In the genomic region with DNA sequence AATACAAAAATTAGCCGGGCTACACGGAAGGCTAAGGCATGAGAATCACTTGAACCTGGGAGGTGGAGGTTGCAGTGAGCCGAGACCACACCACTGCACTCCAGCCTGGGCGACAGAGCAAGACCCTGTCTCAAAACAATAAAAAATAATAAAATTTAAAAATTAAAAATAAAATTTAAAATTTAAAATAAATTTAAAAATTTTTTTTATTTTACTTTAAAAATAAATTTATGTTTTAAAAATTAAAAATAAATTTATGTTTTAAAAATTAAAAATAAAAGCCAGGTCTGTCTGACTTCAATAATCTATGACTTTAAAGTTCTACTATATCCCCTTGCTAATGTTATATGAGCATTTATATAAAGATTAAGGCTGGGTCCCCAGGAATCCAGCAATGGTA, we compare ENCODE assay signal across 34 cellular contexts.
A peak's percentile ranks its signal among the peaks of the same experiment; 100 is the strongest.
DNase-seq lines count a peak whose midpoint lies in the region; ATAC-seq, FAIRE-seq and TF ChIP-seq lines count a peak whose summit lies in the region.
"Had no signal": no experiment of that assay in that cellular context is flagged by ENCODE, and none has a peak within 500 bp of the region (broad histone marks: within the 10 kb centered on the region; RNA-seq: fewer than 3 reads in every experiment).

No MANE protein-coding gene starts in this region.

- no peaks in the 10 kb centered on the region for H3K27me3 ChIP-seq in GM23338 (ENCODE audit: insufficient read depth)
- no peaks in the 10 kb centered on the region for H3K27me3 ChIP-seq in OCI-LY3 (ENCODE audit: low read depth, low read length)
- H3K27me3 ChIP-seq in pancreas: no peaks in the 10 kb centered on the region
- H3K27me3 ChIP-seq: brain microvascular endothelial cell, sigmoid colon, SJCRH30 had no signal

- FAIRE-seq in pancreas (lab: Jason Lieb, UNC): no peak

- H3K79me2 ChIP-seq in GM23338 (replicated peaks; ENCODE audit: insufficient read depth) (no peaks in the 10 kb centered on the region), OCI-LY3 (ENCODE audit: low read length) (peaks cover 11% of the 10 kb centered on the region; the same call in 1 of the 2 replicates)

- ATAC-seq in GM23338 (no peak), pancreas (no peak), HG02840 (IDR thresholded peaks at IDR 0.05; ENCODE audit: low FRiP score, unreplicated experiment) (no peak)
- ATAC-seq: activated CD8-positive, alpha-beta memory T cell treated with anti-CD3 and anti-CD28 coated beads, Interleukin-2, amount 10 ng/mL, durations not matched to agents 7 days and 5 days; left lobe of liver had no signal

- H3K9me3 ChIP-seq in OCI-LY3 (ENCODE audit: insufficient read depth, low read length): no peaks in the 10 kb centered on the region
- no peaks in the 10 kb centered on the region for H3K9me3 ChIP-seq in pancreas
- H3K9me3 ChIP-seq: Caco-2, sigmoid colon, SJCRH30 had no signal

- H3K4me1 ChIP-seq in GM23338 (ENCODE audit: insufficient read depth): peaks cover 10% of the 10 kb centered on the region
- peaks cover 83% of the 10 kb centered on the region for H3K4me1 ChIP-seq in OCI-LY3 (ENCODE audit: low read length)
- peaks cover 0 to 20% (median 8%) of the 10 kb centered on the region in 3 donors for H3K4me1 ChIP-seq in pancreas
- H3K4me1 ChIP-seq: Caco-2, SJCRH30 had no signal

- H4K20me1 ChIP-seq in GM23338 (replicated peaks; ENCODE audit: insufficient read depth) (no peaks in the 10 kb centered on the region), OCI-LY3 (ENCODE audit: insufficient read depth, low read length) (no peaks in the 10 kb centered on the region)

- H3K4me2 ChIP-seq in GM23338 (peak overlapping the region; percentile 40), OCI-LY3 (ENCODE audit: low read length) (peak overlapping the region; percentile 82)

- H3K9me2 ChIP-seq in GM23338 (ENCODE audit: insufficient read depth): no peaks in the 10 kb centered on the region

- no peaks in the 10 kb centered on the region for H3K9me3 Mint-ChIP-seq in GM23338
- H3K9me3 Mint-ChIP-seq in endothelial cell (ENCODE audit: unreplicated experiment): no peaks in the 10 kb centered on the region
- H3K9me3 Mint-ChIP-seq: activated CD4-positive, alpha-beta T cell treated with anti-CD3 and anti-CD28 coated beads, Interleukin-2, amount 10 ng/mL, durations not matched to agents 7 days and 5 days; activated naive CD4-positive, alpha-beta T cell treated with anti-CD3 and anti-CD28 coated beads for 36 hours; memory B cell; type B pancreatic cell had no signal

- 96 to 98% methylated on average over 4 of the region's 4 CpGs for WGBS in pancreas, 2 donors

- H3K4me3 ChIP-seq in GM23338: 0 out of 2 replicates have a peak overlapping the region, but pooled peaks have one; percentile 12
- peak overlapping the region; percentile 56 for H3K4me3 ChIP-seq in OCI-LY3 (ENCODE audit: low read length)
- no peak overlapping the region for H3K4me3 ChIP-seq in pancreas
- H3K4me3 ChIP-seq: sigmoid colon, SJCRH30 had no signal

- no peak for TF ChIP-seq CTCF in GM23338 (conservative IDR thresholded peaks at IDR 0.05; ENCODE audit: low read depth in 2 of 2)
- no peak for TF ChIP-seq CTCF in OCI-LY3 (IDR thresholded peaks at IDR 0.05; ENCODE audit: low read depth, low read length)
- no peak for TF ChIP-seq CTCF in endothelial cell (IDR thresholded peaks at IDR 0.05; ENCODE audit: unreplicated experiment)
- TF ChIP-seq CTCF in pancreas (IDR thresholded peaks at IDR 0.05): no peak

- H2AFZ ChIP-seq in GM23338: no peak overlapping the region
- no peak overlapping the region for H2AFZ ChIP-seq in OCI-LY3 (ENCODE audit: low read depth, low read length)

- H3K4me3 Mint-ChIP-seq in GM23338: no peak overlapping the region
- H3K4me3 Mint-ChIP-seq in endothelial cell (ENCODE audit: unreplicated experiment): no peak overlapping the region
- H3K4me3 Mint-ChIP-seq: activated CD4-positive, alpha-beta T cell treated with anti-CD3 and anti-CD28 coated beads, Interleukin-2, amount 10 ng/mL, durations not matched to agents 7 days and 5 days; activated CD8-positive, alpha-beta memory T cell treated with anti-CD3 and anti-CD28 coated beads, Interleukin-2, amount 10 ng/mL, durations not matched to agents 7 days and 5 days; activated naive CD4-positive, alpha-beta T cell treated with anti-CD3 and anti-CD28 coated beads for 36 hours; memory B cell; type B pancreatic cell had no signal

- H3K36me3 Mint-ChIP-seq in GM23338 (ENCODE audit: low read depth): peaks cover 13% of the 10 kb centered on the region; the same call in 2 of the 3 replicates
- H3K36me3 Mint-ChIP-seq in endothelial cell (ENCODE audit: low read depth, unreplicated experiment): peaks cover 9% of the 10 kb centered on the region

- H3K27me3 Mint-ChIP-seq in GM23338 (ENCODE audit: insufficient read depth, low read depth, poor library complexity) (peaks cover 6% of the 10 kb centered on the region), endothelial cell (ENCODE audit: unreplicated experiment) (peaks cover 6% of the 10 kb centered on the region)
- H3K27me3 Mint-ChIP-seq: activated CD4-positive, alpha-beta T cell treated with anti-CD3 and anti-CD28 coated beads, Interleukin-2, amount 10 ng/mL, durations not matched to agents 7 days and 5 days; activated CD8-positive, alpha-beta memory T cell treated with anti-CD3 and anti-CD28 coated beads, Interleukin-2, amount 10 ng/mL, durations not matched to agents 7 days and 5 days had no signal

- intact Hi-C loops in pancreas (cut with DNase I): no loop called here

- H3K27ac ChIP-seq in GM23338 (ENCODE audit: low read depth): peak overlapping the region; percentile 75; the same call in 1 of the 2 replicates
- peak overlapping the region; percentile 97 for H3K27ac ChIP-seq in OCI-LY3 (ENCODE audit: low read length)
- peak overlapping the region; percentile 13 to 35 (median 26) for H3K27ac ChIP-seq in pancreas
- H3K27ac ChIP-seq: brain microvascular endothelial cell, C4-2B, sigmoid colon, SJCRH30, WERI-Rb-1 had no signal

- DNase-seq in GM23338 (ENCODE audit: low spot score) (no peak), endothelial cell (ENCODE audit: low spot score) (no peak), pancreas (no peak), NOMO-1 treated with DMSO at 0.1 percent for 48 hours (lab: John Stamatoyannopoulos, UW; ENCODE audit: unreplicated experiment) (no peak)
- DNase-seq in stimulated activated CD8-positive, alpha-beta memory T cell treated with anti-CD3 and anti-CD28 coated beads, Interleukin-4, amount 100 ng/mL, for 48 hours: no peak
- DNase-seq: activated CD4-positive, alpha-beta T cell treated with anti-CD3 and anti-CD28 coated beads, Interleukin-2, amount 10 ng/mL, durations not matched to agents 7 days and 5 days; activated CD8-positive, alpha-beta memory T cell treated with anti-CD3 and anti-CD28 coated beads, Interleukin-2, amount 10 ng/mL, durations not matched to agents 7 days and 5 days; activated naive CD4-positive, alpha-beta T cell treated with anti-CD3 and anti-CD28 coated beads for 36 hours; amniotic stem cell; brain microvascular endothelial cell; Caco-2; cerebellar nuclear complex; DMS79; GF-D8; GOT3; hypothalamus; KBM-7; NCI-H1105 treated with DMSO at 0.1 percent for 48 hours; NCI-H187 treated with DMSO at 0.1 percent for 48 hours; NCI-H2171; occipital lobe; RPMI8226; SJCRH30; stimulated activated CD4-positive, alpha-beta T cell treated with anti-CD3 and anti-CD28 coated beads, Interleukin-12 subunit alpha, Interleukin-12 subunit beta, amount 100 ng/mL, for 4 hours; stimulated activated CD4-positive, alpha-beta T cell treated with anti-CD3 and anti-CD28 coated beads, Interleukin-2, amount 100 ng/mL, for 48 hours; SW 1271; WERI-Rb-1 had no signal

- H3K4me1 Mint-ChIP-seq in GM23338 (peaks cover 15% of the 10 kb centered on the region), endothelial cell (ENCODE audit: unreplicated experiment) (peaks cover 10% of the 10 kb centered on the region)

- 0 out of 2 replicates have a peak, but pooled peaks cover 3% of the 10 kb centered on the region for H3F3A ChIP-seq in GM23338 (replicated peaks; ENCODE audit: low read depth)

- H3K27ac Mint-ChIP-seq in GM23338: peak overlapping the region; percentile 82; the same call in 1 of the 2 replicates
- peak overlapping the region; percentile 13 for H3K27ac Mint-ChIP-seq in endothelial cell (ENCODE audit: unreplicated experiment)
- H3K27ac Mint-ChIP-seq: activated CD4-positive, alpha-beta T cell treated with anti-CD3 and anti-CD28 coated beads, Interleukin-2, amount 10 ng/mL, durations not matched to agents 7 days and 5 days; activated CD8-positive, alpha-beta memory T cell treated with anti-CD3 and anti-CD28 coated beads, Interleukin-2, amount 10 ng/mL, durations not matched to agents 7 days and 5 days; activated naive CD4-positive, alpha-beta T cell treated with anti-CD3 and anti-CD28 coated beads for 36 hours; type B pancreatic cell had no signal

- H3K36me3 ChIP-seq in GM23338 (ENCODE audit: insufficient read depth): no peaks in the 10 kb centered on the region; the same call in 1 of the 2 replicates
- H3K36me3 ChIP-seq in OCI-LY3 (replicated peaks; ENCODE audit: low read depth, low read length): peaks cover 4% of the 10 kb centered on the region
- H3K36me3 ChIP-seq in pancreas: no peaks in the 10 kb centered on the region
- H3K36me3 ChIP-seq: brain microvascular endothelial cell, sigmoid colon, SJCRH30, WERI-Rb-1 had no signal

- peak overlapping the region; percentile 68 for H3K9ac ChIP-seq in OCI-LY3 (ENCODE audit: low read length)

TF ChIP-seq in GM23338, 12 proteins besides CTCF, POLR2A, EP300 and RAD21 (continues in another document):
- no peak for TF ChIP-seq POLR2AphosphoS5 (IDR thresholded peaks at IDR 0.05; ENCODE audit: low read depth)
- no peak for TF ChIP-seq ZNF114 (CRISPR knock-in tag; IDR thresholded peaks at IDR 0.05)
- TF ChIP-seq EZH2phosphoT487 (IDR thresholded peaks at IDR 0.05; ENCODE audit: unreplicated experiment): no peak
- no peak for TF ChIP-seq EZH2 (IDR thresholded peaks at IDR 0.05; ENCODE audit: low read depth, unreplicated experiment)
- no peak for TF ChIP-seq JUNB (IDR thresholded peaks at IDR 0.05; ENCODE audit: unreplicated experiment)
- TF ChIP-seq ETS1 (IDR thresholded peaks at IDR 0.05): no peak
- TF ChIP-seq CREB1 (CRISPR knock-in tag; IDR thresholded peaks at IDR 0.05; ENCODE audit: low read depth): no peak

Comparison
In these comparisons a context has a peak if more than half of its experiments do, and no peak if none do; other contexts are left out.
1. H3K27ac ChIP-seq: peak in every context shown above with its lines; median percentile 97 in OCI-LY3; 75 in GM23338; 26 in pancreas.
2. H3K4me3 ChIP-seq: peak in GM23338 (single experiment) and OCI-LY3 (single experiment); none in pancreas (0 of 4).